In genomic region chr1:15616704-15617172, GRCh38 we compare ENCODE assay signal across 8 cellular contexts. TPM values are rescaled to one million over a fixed set of nuclear protein-coding genes. Genes with fewer than 3 reads are reported as not detected.
DNase-seq lines count a peak whose midpoint lies in the region; ATAC-seq and TF ChIP-seq lines count a peak whose summit lies in the region.

No MANE protein-coding gene starts in this region.

- H3K18ac ChIP-seq in H9 (ENCODE audit: insufficient read length, low read depth, low read length), result no peak overlapping the region

- H4K91ac ChIP-seq in H9 (ENCODE audit: insufficient read length, low read depth, low read length), result no peak overlapping the region

- H3K14ac ChIP-seq in H9 (ENCODE audit: insufficient read depth, low read length), result no peak overlapping the region

- no peak overlapping the region for H2BK15ac ChIP-seq in H9 (ENCODE audit: low read depth, low read length)

- H3K23me2 ChIP-seq in H9 (ENCODE audit: insufficient read length, low read depth, low read length, poor library complexity, severe bottlenecking), result peaks cover 6% of the 10 kb centered on the region

- H3K23ac ChIP-seq in H9 (ENCODE audit: insufficient read length, low read depth, low read length), result no peak overlapping the region

- no peak overlapping the region for H3K4ac ChIP-seq in H9 (ENCODE audit: low read depth, low read length)

- intact Hi-C loops in natural killer cell (cut with micrococcal nuclease), result loop anchor here (1.0 to 10.0 kb wide), 3 partner anchors 13 to 89 kb away; partner anchors contain the start of genes DNAJC16 and PLEKHM2

- TF ChIP-seq CTCF in H9 (conservative IDR thresholded peaks at IDR 0.05), result no peak
- TF ChIP-seq CTCF in RWPE2 (IDR thresholded peaks at IDR 0.05; ENCODE audit: poor library complexity, severe bottlenecking), result no peak
- no peak for TF ChIP-seq CTCF in endodermal cell (conservative IDR thresholded peaks at IDR 0.05)
- no peak for TF ChIP-seq CTCF in natural killer cell (IDR thresholded peaks at IDR 0.05)

- H3K27me3 Mint-ChIP-seq in H9 (ENCODE audit: low read depth) (no peaks in the 10 kb centered on the region), endodermal cell (ENCODE audit: insufficient read depth) (peaks cover 5% of the 10 kb centered on the region), natural killer cell (ENCODE audit: low read depth in 2 of 2) (no peaks in the 10 kb centered on the region)

- peak overlapping the region; percentile 96 for H3K4me3 ChIP-seq in RWPE2 (ENCODE audit: severe bottlenecking)
- H3K4me3 ChIP-seq in endodermal cell (ENCODE audit: low read length), result peak overlapping the region; percentile 83

- no CpG with 5 or more reads among the region's 12 CpGs for WGBS in H9 (ENCODE audit: extremely low coverage, insufficient read length, low lambda C conversion rate)
- 13 to 15% methylated on average over 11 to 12 of the region's 12 CpGs for WGBS in endodermal cell (ENCODE audit: insufficient coverage in 1 of 2, insufficient read length in 1 of 2), 2 experiments

- H2AFZ ChIP-seq in H9 (ENCODE audit: low read length), result peak overlapping the region; percentile 79

- no peak overlapping the region for H4K5ac ChIP-seq in H9 (ENCODE audit: insufficient read length, low read depth, low read length)

- no peak overlapping the region for H3K27ac ChIP-seq in H9 (ENCODE audit: insufficient read length, low read depth, low read length)
- peak overlapping the region; percentile 91 for H3K27ac ChIP-seq in RWPE2 (ENCODE audit: poor library complexity, severe bottlenecking)
- H3K27ac ChIP-seq in endodermal cell (ENCODE audit: low read depth, low read length), result peak overlapping the region; percentile 19

- H3K4me2 ChIP-seq in H9 (ENCODE audit: insufficient read depth, insufficient read length, low read length), result peak overlapping the region; percentile 65

- H3K4me3 Mint-ChIP-seq in H9 (peak overlapping the region; percentile 88 to 98), endodermal cell (peak overlapping the region; percentile 91), natural killer cell (peak overlapping the region; percentile 91)

- peaks cover 29% of the 10 kb centered on the region; the same call in 1 of the 2 replicates for H3K79me2 ChIP-seq in H9 (ENCODE audit: insufficient read depth, low read length)

- H3K27me3 ChIP-seq in H9 (ENCODE audit: insufficient read depth, low read length) (no peaks in the 10 kb centered on the region), RWPE2 (ENCODE audit: insufficient read depth, poor library complexity, severe bottlenecking) (no peaks in the 10 kb centered on the region), endodermal cell (ENCODE audit: control insufficient read depth, insufficient read depth, low read length, poor library complexity, severe bottlenecking) (no peaks in the 10 kb centered on the region)

- no peak overlapping the region for H2BK5ac ChIP-seq in H9 (ENCODE audit: insufficient read length, low read length)

- H2AK5ac ChIP-seq in H9 (ENCODE audit: insufficient read length, low read length), result no peak overlapping the region

- no peak overlapping the region for H2BK120ac ChIP-seq in H9 (ENCODE audit: low read depth, low read length, poor library complexity, severe bottlenecking)

- H3K9ac ChIP-seq in H9 (ENCODE audit: extremely low read depth, insufficient read length, low read length) (peak overlapping the region; percentile 49), endodermal cell (ENCODE audit: extremely low read depth, low read length, poor library complexity, severe bottlenecking) (peak overlapping the region; percentile 37)

- no peak overlapping the region for H3T11ph ChIP-seq in H9 (ENCODE audit: low read length)

- no peak overlapping the region for H3K56ac ChIP-seq in H9 (ENCODE audit: insufficient read length, low read depth, low read length)

- H4K8ac ChIP-seq in H9 (replicated peaks; ENCODE audit: insufficient read length, low read depth, low read length), result no peak overlapping the region

- no peak overlapping the region for H2BK12ac ChIP-seq in H9 (ENCODE audit: insufficient read length, low read depth, low read length)

- peak overlapping the region; percentile 38 to 81 (median 76); a peak in 6 of 7 replicates for H3K27ac Mint-ChIP-seq in H9
- H3K27ac Mint-ChIP-seq in endodermal cell, result peak overlapping the region; percentile 85
- peak overlapping the region; percentile 88 to 93 for H3K27ac Mint-ChIP-seq in natural killer cell

- H3K79me1 ChIP-seq in H9 (ENCODE audit: insufficient read depth, low read depth, low read length, poor library complexity, severe bottlenecking), result no peaks in the 10 kb centered on the region

- DNase-seq in Daoy (ENCODE audit: low read depth), result peak; percentile 63
- peak; percentile 57 for DNase-seq in H9
- no peak for DNase-seq in RWPE2 (ENCODE audit: low spot score)
- DNase-seq in endodermal cell, result peak; percentile 70
- no peak for DNase-seq in natural killer cell
- DNase-seq in NCI-H128 (lab: John Stamatoyannopoulos, UW; ENCODE audit: unreplicated experiment), result no peak
- DNase-seq in NCI-H345 treated with DMSO at 0.1 percent for 48 hours (lab: John Stamatoyannopoulos, UW; ENCODE audit: unreplicated experiment), result no peak

- ATAC-seq in RWPE2 (ENCODE audit: low read depth) (peak; percentile 19), natural killer cell (peak in 1 of 3 donors; percentile 1), GM19452 (IDR thresholded peaks at IDR 0.05; ENCODE audit: unreplicated experiment) (no peak)

- H3K36me3 Mint-ChIP-seq in H9 (ENCODE audit: insufficient read depth in 1 of 3, low read depth in 3 of 3) (peaks cover 0 to 3% (median 2%) of the 10 kb centered on the region in 3 experiments; a peak in 4 of 7 replicates), endodermal cell (ENCODE audit: low read depth) (no peaks in the 10 kb centered on the region), natural killer cell (no peaks in the 10 kb centered on the region)

- no peak overlapping the region for H2BK20ac ChIP-seq in H9 (ENCODE audit: low read depth, low read length, poor library complexity, severe bottlenecking)

- H3K4me1 ChIP-seq in H9 (ENCODE audit: insufficient read depth, low read length) (peaks cover 4% of the 10 kb centered on the region), RWPE2 (ENCODE audit: insufficient read depth, poor library complexity, severe bottlenecking) (peaks cover 24% of the 10 kb centered on the region), endodermal cell (ENCODE audit: control insufficient read depth, insufficient read depth, low read length) (peaks cover 6% of the 10 kb centered on the region)

- no peaks in the 10 kb centered on the region for H3K9me3 Mint-ChIP-seq in H9
- no peaks in the 10 kb centered on the region for H3K9me3 Mint-ChIP-seq in endodermal cell
- no peaks in the 10 kb centered on the region for H3K9me3 Mint-ChIP-seq in natural killer cell

- H3K36me3 ChIP-seq in RWPE2 (ENCODE audit: low read depth) (peaks cover 9% of the 10 kb centered on the region; the same call in 1 of the 2 replicates), endodermal cell (ENCODE audit: control insufficient read depth, insufficient read depth, low read length) (peaks cover 4% of the 10 kb centered on the region)

- H3K9me3 ChIP-seq in H9 (ENCODE audit: control insufficient read depth, low read depth, low read length) (no peaks in the 10 kb centered on the region), RWPE2 (ENCODE audit: severe bottlenecking) (no peaks in the 10 kb centered on the region), endodermal cell (ENCODE audit: control insufficient read depth, low read length) (no peaks in the 10 kb centered on the region)

- no peaks in the 10 kb centered on the region for H4K20me1 ChIP-seq in H9 (ENCODE audit: control insufficient read depth, insufficient read depth, insufficient read length)

- H3K4me1 Mint-ChIP-seq in H9 (peaks cover 19 to 23% of the 10 kb centered on the region in 2 experiments), endodermal cell (peaks cover 28% of the 10 kb centered on the region), natural killer cell (peaks cover 38 to 43% of the 10 kb centered on the region in 2 donors)

RNA-seq across cellular contexts. Expression of gene DDI2, which starts 0.5 kb away (rescaled TPM):
- 9.4 and 14.9 TPM in 2 replicates for total RNA-seq in Daoy (2014; rRNA removed; shearing (Covaris generic))
- total RNA-seq in H9 (2021), result 45.0 and 51.0 TPM in 2 replicates
- total RNA-seq in endodermal cell, result 10 to 100 TPM; 36.0 to 37.6 TPM
- polyA plus RNA-seq in endodermal cell (2013, experiment 1 of 2), result 10.6 TPM
- 11.3 TPM for polyA plus RNA-seq in endodermal cell (2013, experiment 2 of 2)
- 10 to 100 TPM; 27.3 to 39.8 (median 34.0) TPM for total RNA-seq in natural killer cell

RNA-seq across cellular contexts. Expression of gene AGMAT, which starts 31.9 kb away (rescaled TPM):
- 4.3 and 7.6 TPM in 2 replicates for total RNA-seq in Daoy (2014; rRNA removed; shearing (Covaris generic))
- total RNA-seq in H9 (2021), result 4.0 TPM in 2 replicates
- total RNA-seq in endodermal cell, result 1 to 10 TPM; 3.8 to 4.4 TPM
- polyA plus RNA-seq in endodermal cell (2013, experiment 1 of 2), result 1.0 TPM
- 0.83 TPM for polyA plus RNA-seq in endodermal cell (2013, experiment 2 of 2)
- under 1 TPM; 0.42 to 0.66 (median 0.65) TPM for total RNA-seq in natural killer cell

Comparison
In these comparisons a context has a peak if more than half of its experiments do, and no peak if none do; other contexts are left out.
1. DNase-seq: peak in Daoy (single experiment), H9 (single experiment) and endodermal cell (single experiment); none in RWPE2 (single experiment), natural killer cell (single experiment), NCI-H128 (single experiment) and NCI-H345 treated with DMSO at 0.1 percent for 48 hours (single experiment).
2. Peak in every context shown above with its lines, with median percentiles within 50 percentile points of each other: H3K27ac Mint-ChIP-seq and H3K4me3 Mint-ChIP-seq.